ENCODE assay signal across 1 cellular context in the genomic region with DNA sequence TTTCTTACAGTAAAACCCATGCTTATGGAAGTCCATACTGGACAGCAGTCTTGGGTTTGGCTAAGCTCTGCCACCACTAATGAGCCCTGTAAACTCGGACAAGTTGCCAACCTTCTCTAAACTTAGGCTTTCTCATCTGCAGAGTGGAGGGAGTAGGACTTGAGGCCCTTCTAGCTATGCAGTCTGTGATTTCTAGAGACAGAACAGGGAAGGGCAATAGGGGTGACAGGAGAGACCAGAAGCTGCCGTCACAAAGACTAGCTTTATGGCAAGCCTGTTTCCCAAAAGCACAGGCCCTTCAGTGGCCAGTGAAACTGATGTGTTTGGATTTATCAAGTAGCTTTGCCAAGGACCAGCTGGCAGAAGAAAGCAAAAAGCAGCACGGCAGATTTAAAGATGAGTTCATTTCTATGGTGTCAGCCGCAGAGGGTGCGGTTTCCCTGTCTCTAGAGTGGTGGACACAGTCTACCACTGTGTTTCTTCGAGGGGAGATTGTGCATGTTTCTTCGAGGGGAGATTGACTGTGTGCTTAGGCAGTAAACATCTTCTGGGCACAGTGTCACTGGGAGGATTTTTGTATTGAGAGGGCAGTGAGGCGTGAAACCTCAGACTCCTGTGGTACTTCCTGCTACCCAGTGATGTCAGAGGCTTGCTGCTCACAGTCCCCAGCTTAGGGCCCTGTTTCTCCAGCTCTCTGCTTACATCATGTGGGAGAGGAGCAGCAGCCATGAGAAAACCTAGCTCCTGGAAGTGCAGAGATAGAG.
TF ChIP-seq lines count a peak whose summit lies in the region.

No MANE protein-coding gene starts in this region.

TF ChIP-seq in IMR-90, 13 proteins besides CTCF, POLR2A, EP300 and RAD21:
- no peak for TF ChIP-seq CHD1 (IDR thresholded peaks at IDR 0.05; ENCODE audit: low read depth, low read length)
- TF ChIP-seq FOS (IDR thresholded peaks at IDR 0.05; ENCODE audit: low read depth, low read length): no peak
- TF ChIP-seq RFX5 (IDR thresholded peaks at IDR 0.05; ENCODE audit: low read depth, low read length): no peak
- TF ChIP-seq MAZ (IDR thresholded peaks at IDR 0.05; ENCODE audit: borderline replicate concordance, low read depth, low read length): no peak
- no peak for TF ChIP-seq MXI1 (IDR thresholded peaks at IDR 0.05; ENCODE audit: borderline replicate concordance, low read depth, low read length)
- TF ChIP-seq MAFK (IDR thresholded peaks at IDR 0.05; ENCODE audit: low read depth, low read length): no peak
- no peak for TF ChIP-seq CEBPB (IDR thresholded peaks at IDR 0.05; ENCODE audit: low read depth, low read length)
- TF ChIP-seq, protein P1, sequence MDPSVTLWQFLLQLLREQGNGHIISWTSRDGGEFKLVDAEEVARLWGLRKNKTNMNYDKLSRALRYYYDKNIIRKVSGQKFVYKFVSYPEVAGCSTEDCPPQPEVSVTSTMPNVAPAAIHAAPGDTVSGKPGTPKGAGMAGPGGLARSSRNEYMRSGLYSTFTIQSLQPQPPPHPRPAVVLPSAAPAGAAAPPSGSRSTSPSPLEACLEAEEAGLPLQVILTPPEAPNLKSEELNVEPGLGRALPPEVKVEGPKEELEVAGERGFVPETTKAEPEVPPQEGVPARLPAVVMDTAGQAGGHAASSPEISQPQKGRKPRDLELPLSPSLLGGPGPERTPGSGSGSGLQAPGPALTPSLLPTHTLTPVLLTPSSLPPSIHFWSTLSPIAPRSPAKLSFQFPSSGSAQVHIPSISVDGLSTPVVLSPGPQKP (IDR thresholded peaks at IDR 0.05; ENCODE audit: borderline replicate concordance, low read depth, low read length): no peak
- TF ChIP-seq, protein P2, sequence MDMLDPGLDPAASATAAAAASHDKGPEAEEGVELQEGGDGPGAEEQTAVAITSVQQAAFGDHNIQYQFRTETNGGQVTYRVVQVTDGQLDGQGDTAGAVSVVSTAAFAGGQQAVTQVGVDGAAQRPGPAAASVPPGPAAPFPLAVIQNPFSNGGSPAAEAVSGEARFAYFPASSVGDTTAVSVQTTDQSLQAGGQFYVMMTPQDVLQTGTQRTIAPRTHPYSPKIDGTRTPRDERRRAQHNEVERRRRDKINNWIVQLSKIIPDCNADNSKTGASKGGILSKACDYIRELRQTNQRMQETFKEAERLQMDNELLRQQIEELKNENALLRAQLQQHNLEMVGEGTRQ (IDR thresholded peaks at IDR 0.05; ENCODE audit: low read depth, low read length): no peak
- no peak for TF ChIP-seq BHLHE40 (IDR thresholded peaks at IDR 0.05; ENCODE audit: low read depth, low read length)
- TF ChIP-seq NFE2L2 (IDR thresholded peaks at IDR 0.05; ENCODE audit: low read depth, low read length): no peak
